8 cellular contexts compared by ENCODE assay signal in genomic region chr10:31760674-31761081, GRCh38.
DNase-seq lines count a peak whose midpoint lies in the region; ATAC-seq and TF ChIP-seq lines count a peak whose summit lies in the region.

No MANE protein-coding gene starts in this region.

- H3K4me1 Mint-ChIP-seq in nephron = peaks cover 61% of the 10 kb centered on the region

- no peaks in the 10 kb centered on the region for H3K9me3 Mint-ChIP-seq in nephron

- no peak for ATAC-seq in HG03378 (IDR thresholded peaks at IDR 0.05; ENCODE audit: unreplicated experiment)
- no peak for ATAC-seq in GM19023 (IDR thresholded peaks at IDR 0.05; ENCODE audit: unreplicated experiment)

- no peak for TF ChIP-seq POLR2A in NB4 (IDR thresholded peaks at IDR 0.05; ENCODE audit: extremely low read depth, insufficient read length)

- no peaks in the 10 kb centered on the region for H3K27me3 Mint-ChIP-seq in nephron (ENCODE audit: low read depth)

- TF ChIP-seq CTCF in C4-2B (conservative IDR thresholded peaks at IDR 0.05) (no peak), NB4 (IDR thresholded peaks at IDR 0.05; ENCODE audit: low read depth, low read length) (no peak), coronary artery (IDR thresholded peaks at IDR 0.05) (no peak), nephron (IDR thresholded peaks at IDR 0.05; ENCODE audit: unreplicated experiment in 3 of 3) (no peak)

- peak overlapping the region; percentile 94 to 98 (median 96) for H3K4me3 Mint-ChIP-seq in nephron

- H3K27ac ChIP-seq in C4-2B (peak overlapping the region; percentile 84), coronary artery (peak overlapping the region; percentile 78 to 99)

- intact Hi-C loops in posterior vena cava (cut with DNase I) = no loop called here

- DNase-seq in NB4 (ENCODE audit: low read depth) = no peak
- no peak for DNase-seq in coronary artery (ENCODE audit: low spot score)
- DNase-seq in central memory CD4-positive, alpha-beta T cell = no peak
- no peak for DNase-seq in posterior vena cava (ENCODE audit: low spot score)

- H3K4me3 ChIP-seq in NB4 (ENCODE audit: low read depth, low read length) (peak overlapping the region; percentile 44), coronary artery (peak overlapping the region; percentile 97)

- peak overlapping the region; percentile 93 to 98 (median 98) for H3K27ac Mint-ChIP-seq in nephron

- no peaks in the 10 kb centered on the region for H3K36me3 Mint-ChIP-seq in nephron (ENCODE audit: low read depth)
